ENCODE assay signal across 20 cellular contexts in genomic region chr9:18601026-18601425, GRCh38.
"Had no signal": no experiment of that assay in that cellular context is flagged by ENCODE, and none has a peak within 500 bp of the region (broad histone marks: within the 10 kb centered on the region; RNA-seq: fewer than 3 reads in every experiment).

No MANE protein-coding gene starts in this region.

- H3K9me3 Mint-ChIP-seq: dendritic cell treated with granulocyte-macrophage colony-stimulating factor and Interleukin-4, amounts not matched to agents 40 ng/mL and 50 ng/mL, for 4 days; effector memory CD8-positive, alpha-beta T cell; type B pancreatic cell had no signal

- H3K36me3 Mint-ChIP-seq: naive thymus-derived CD4-positive, alpha-beta T cell; type B pancreatic cell had no signal

- FAIRE-seq: urothelium cell line had no signal

- H2AFZ ChIP-seq: hepatocyte, parathyroid adenoma had no signal

- H3K4me2 ChIP-seq: hepatocyte had no signal

- H3K4me1 ChIP-seq: foreskin keratinocyte, parathyroid adenoma, psoas muscle had no signal

- H3K27me3 Mint-ChIP-seq: dendritic cell treated with granulocyte-macrophage colony-stimulating factor and Interleukin-4, amounts not matched to agents 40 ng/mL and 50 ng/mL, for 4 days; effector memory CD8-positive, alpha-beta T cell; naive thymus-derived CD4-positive, alpha-beta T cell; type B pancreatic cell had no signal

- H3K4me3 Mint-ChIP-seq: dendritic cell treated with granulocyte-macrophage colony-stimulating factor and Interleukin-4, amounts not matched to agents 40 ng/mL and 50 ng/mL, for 4 days; effector memory CD8-positive, alpha-beta T cell; naive thymus-derived CD4-positive, alpha-beta T cell; nephron progenitor cell; type B pancreatic cell had no signal

- H3K36me3 ChIP-seq: esophagus muscularis mucosa, thyroid gland had no signal

- ATAC-seq: effector memory CD8-positive, alpha-beta T cell; foreskin keratinocyte; left colon; left ventricle myocardium superior; naive thymus-derived CD4-positive, alpha-beta T cell; psoas muscle; sciatic nerve had no signal

- H3K27ac ChIP-seq: epithelial cell of prostate, esophagus muscularis mucosa, foreskin keratinocyte, hepatocyte, parathyroid adenoma, psoas muscle, skin epidermis, thyroid gland had no signal

- H3K9me3 ChIP-seq: esophagus muscularis mucosa, psoas muscle, thyroid gland had no signal

- H3K27me3 ChIP-seq: esophagus muscularis mucosa, foreskin keratinocyte, hepatocyte, thyroid gland had no signal

- H3K4me1 Mint-ChIP-seq: naive thymus-derived CD4-positive, alpha-beta T cell had no signal

- DNase-seq: effector memory CD8-positive, alpha-beta T cell; foreskin keratinocyte; head of caudate nucleus; left colon; left ventricle myocardium superior; naive thymus-derived CD4-positive, alpha-beta T cell; nephron progenitor cell; psoas muscle; stimulated activated CD4-positive, alpha-beta T cell treated with anti-CD3 and anti-CD28 coated beads, Interleukin-2, amount 100 ng/mL, for 24 hours; stimulated activated naive CD4-positive, alpha-beta T cell treated with Interleukin-2 at 50 U/mL for 16 hours; thyroid gland had no signal

- H3K79me2 ChIP-seq: hepatocyte, parathyroid adenoma had no signal

- H3K9ac ChIP-seq: parathyroid adenoma had no signal

- H3K4me3 ChIP-seq: esophagus muscularis mucosa, hepatocyte, psoas muscle, skin epidermis, thyroid gland had no signal

- H3K27ac Mint-ChIP-seq: dendritic cell treated with granulocyte-macrophage colony-stimulating factor and Interleukin-4, amounts not matched to agents 40 ng/mL and 50 ng/mL, for 4 days; effector memory CD8-positive, alpha-beta T cell; nephron progenitor cell; type B pancreatic cell had no signal
